In the genomic region with DNA sequence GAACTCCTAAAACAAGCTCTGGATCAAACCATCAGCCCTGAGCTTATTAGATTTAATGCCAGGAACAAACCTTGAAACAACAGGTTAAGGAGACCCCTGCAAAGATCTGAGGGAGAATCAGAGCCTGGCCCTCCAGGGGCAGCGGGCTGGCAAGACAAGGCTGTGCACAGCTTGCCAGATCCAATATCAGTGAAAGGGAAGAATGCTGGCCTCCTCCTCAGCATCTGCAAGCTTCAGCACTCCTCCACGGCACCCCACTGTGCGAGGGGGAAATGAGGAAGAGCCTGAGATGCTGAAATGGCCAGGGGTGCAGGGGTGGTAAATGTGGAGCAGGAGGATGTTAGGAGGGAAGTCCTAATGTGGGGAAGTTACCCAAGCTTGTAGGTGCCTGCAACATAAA, we compare ENCODE assay signal across 1 cellular context.
TF ChIP-seq lines count a peak whose summit lies in the region.

No MANE protein-coding gene starts in this region.

TF ChIP-seq in GM23338, 12 proteins besides CTCF, POLR2A, EP300 and RAD21:
- TF ChIP-seq, protein P1, sequence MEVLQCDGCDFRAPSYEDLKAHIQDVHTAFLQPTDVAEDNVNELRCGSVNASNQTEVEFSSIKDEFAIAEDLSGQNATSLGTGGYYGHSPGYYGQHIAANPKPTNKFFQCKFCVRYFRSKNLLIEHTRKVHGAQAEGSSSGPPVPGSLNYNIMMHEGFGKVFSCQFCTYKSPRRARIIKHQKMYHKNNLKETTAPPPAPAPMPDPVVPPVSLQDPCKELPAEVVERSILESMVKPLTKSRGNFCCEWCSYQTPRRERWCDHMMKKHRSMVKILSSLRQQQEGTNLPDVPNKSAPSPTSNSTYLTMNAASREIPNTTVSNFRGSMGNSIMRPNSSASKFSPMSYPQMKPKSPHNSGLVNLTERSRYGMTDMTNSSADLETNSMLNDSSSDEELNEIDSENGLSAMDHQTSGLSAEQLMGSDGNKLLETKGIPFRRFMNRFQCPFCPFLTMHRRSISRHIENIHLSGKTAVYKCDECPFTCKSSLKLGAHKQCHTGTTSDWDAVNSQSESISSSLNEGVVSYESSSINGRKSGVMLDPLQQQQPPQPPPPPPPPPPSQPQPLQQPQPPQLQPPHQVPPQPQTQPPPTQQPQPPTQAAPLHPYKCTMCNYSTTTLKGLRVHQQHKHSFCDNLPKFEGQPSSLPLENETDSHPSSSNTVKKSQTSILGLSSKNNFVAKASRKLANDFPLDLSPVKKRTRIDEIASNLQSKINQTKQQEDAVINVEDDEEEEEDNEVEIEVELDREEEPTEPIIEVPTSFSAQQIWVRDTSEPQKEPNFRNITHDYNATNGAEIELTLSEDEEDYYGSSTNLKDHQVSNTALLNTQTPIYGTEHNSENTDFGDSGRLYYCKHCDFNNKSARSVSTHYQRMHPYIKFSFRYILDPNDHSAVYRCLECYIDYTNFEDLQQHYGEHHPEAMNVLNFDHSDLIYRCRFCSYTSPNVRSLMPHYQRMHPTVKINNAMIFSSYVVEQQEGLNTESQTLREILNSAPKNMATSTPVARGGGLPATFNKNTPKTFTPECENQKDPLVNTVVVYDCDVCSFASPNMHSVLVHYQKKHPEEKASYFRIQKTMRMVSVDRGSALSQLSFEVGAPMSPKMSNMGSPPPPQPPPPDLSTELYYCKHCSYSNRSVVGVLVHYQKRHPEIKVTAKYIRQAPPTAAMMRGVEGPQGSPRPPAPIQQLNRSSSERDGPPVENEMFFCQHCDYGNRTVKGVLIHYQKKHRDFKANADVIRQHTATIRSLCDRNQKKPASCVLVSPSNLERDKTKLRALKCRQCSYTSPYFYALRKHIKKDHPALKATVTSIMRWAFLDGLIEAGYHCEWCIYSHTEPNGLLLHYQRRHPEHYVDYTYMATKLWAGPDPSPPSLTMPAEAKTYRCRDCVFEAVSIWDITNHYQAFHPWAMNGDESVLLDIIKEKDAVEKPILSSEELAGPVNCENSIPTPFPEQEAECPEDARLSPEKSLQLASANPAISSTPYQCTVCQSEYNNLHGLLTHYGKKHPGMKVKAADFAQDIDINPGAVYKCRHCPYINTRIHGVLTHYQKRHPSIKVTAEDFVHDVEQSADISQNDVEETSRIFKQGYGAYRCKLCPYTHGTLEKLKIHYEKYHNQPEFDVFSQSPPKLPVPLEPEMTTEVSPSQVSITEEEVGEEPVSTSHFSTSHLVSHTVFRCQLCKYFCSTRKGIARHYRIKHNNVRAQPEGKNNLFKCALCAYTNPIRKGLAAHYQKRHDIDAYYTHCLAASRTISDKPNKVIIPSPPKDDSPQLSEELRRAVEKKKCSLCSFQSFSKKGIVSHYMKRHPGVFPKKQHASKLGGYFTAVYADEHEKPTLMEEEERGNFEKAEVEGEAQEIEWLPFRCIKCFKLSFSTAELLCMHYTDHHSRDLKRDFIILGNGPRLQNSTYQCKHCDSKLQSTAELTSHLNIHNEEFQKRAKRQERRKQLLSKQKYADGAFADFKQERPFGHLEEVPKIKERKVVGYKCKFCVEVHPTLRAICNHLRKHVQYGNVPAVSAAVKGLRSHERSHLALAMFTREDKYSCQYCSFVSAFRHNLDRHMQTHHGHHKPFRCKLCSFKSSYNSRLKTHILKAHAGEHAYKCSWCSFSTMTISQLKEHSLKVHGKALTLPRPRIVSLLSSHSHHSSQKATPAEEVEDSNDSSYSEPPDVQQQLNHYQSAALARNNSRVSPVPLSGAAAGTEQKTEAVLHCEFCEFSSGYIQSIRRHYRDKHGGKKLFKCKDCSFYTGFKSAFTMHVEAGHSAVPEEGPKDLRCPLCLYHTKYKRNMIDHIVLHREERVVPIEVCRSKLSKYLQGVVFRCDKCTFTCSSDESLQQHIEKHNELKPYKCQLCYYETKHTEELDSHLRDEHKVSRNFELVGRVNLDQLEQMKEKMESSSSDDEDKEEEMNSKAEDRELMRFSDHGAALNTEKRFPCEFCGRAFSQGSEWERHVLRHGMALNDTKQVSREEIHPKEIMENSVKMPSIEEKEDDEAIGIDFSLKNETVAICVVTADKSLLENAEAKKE (CRISPR knock-in tag; IDR thresholded peaks at IDR 0.05) = peak; percentile 25; the same call in 1 of the 2 replicates
- no peak for TF ChIP-seq STAT1 (IDR thresholded peaks at IDR 0.05; ENCODE audit: unreplicated experiment)
- TF ChIP-seq JUNB (IDR thresholded peaks at IDR 0.05; ENCODE audit: unreplicated experiment) = no peak
- no peak for TF ChIP-seq EZH2phosphoT487 (IDR thresholded peaks at IDR 0.05; ENCODE audit: unreplicated experiment)
- TF ChIP-seq, protein P2, sequence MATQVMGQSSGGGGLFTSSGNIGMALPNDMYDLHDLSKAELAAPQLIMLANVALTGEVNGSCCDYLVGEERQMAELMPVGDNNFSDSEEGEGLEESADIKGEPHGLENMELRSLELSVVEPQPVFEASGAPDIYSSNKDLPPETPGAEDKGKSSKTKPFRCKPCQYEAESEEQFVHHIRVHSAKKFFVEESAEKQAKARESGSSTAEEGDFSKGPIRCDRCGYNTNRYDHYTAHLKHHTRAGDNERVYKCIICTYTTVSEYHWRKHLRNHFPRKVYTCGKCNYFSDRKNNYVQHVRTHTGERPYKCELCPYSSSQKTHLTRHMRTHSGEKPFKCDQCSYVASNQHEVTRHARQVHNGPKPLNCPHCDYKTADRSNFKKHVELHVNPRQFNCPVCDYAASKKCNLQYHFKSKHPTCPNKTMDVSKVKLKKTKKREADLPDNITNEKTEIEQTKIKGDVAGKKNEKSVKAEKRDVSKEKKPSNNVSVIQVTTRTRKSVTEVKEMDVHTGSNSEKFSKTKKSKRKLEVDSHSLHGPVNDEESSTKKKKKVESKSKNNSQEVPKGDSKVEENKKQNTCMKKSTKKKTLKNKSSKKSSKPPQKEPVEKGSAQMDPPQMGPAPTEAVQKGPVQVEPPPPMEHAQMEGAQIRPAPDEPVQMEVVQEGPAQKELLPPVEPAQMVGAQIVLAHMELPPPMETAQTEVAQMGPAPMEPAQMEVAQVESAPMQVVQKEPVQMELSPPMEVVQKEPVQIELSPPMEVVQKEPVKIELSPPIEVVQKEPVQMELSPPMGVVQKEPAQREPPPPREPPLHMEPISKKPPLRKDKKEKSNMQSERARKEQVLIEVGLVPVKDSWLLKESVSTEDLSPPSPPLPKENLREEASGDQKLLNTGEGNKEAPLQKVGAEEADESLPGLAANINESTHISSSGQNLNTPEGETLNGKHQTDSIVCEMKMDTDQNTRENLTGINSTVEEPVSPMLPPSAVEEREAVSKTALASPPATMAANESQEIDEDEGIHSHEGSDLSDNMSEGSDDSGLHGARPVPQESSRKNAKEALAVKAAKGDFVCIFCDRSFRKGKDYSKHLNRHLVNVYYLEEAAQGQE (IDR thresholded peaks at IDR 0.05; ENCODE audit: unreplicated experiment) = no peak
- TF ChIP-seq ZNF114 (CRISPR knock-in tag; IDR thresholded peaks at IDR 0.05) = no peak
- TF ChIP-seq NANOG (IDR thresholded peaks at IDR 0.05; ENCODE audit: borderline replicate concordance) = no peak
- TF ChIP-seq, protein P3, sequence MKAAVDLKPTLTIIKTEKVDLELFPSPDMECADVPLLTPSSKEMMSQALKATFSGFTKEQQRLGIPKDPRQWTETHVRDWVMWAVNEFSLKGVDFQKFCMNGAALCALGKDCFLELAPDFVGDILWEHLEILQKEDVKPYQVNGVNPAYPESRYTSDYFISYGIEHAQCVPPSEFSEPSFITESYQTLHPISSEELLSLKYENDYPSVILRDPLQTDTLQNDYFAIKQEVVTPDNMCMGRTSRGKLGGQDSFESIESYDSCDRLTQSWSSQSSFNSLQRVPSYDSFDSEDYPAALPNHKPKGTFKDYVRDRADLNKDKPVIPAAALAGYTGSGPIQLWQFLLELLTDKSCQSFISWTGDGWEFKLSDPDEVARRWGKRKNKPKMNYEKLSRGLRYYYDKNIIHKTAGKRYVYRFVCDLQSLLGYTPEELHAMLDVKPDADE (IDR thresholded peaks at IDR 0.05) = no peak
